Comparison of ENCODE assay signal across 8 cellular contexts in the genomic region with DNA sequence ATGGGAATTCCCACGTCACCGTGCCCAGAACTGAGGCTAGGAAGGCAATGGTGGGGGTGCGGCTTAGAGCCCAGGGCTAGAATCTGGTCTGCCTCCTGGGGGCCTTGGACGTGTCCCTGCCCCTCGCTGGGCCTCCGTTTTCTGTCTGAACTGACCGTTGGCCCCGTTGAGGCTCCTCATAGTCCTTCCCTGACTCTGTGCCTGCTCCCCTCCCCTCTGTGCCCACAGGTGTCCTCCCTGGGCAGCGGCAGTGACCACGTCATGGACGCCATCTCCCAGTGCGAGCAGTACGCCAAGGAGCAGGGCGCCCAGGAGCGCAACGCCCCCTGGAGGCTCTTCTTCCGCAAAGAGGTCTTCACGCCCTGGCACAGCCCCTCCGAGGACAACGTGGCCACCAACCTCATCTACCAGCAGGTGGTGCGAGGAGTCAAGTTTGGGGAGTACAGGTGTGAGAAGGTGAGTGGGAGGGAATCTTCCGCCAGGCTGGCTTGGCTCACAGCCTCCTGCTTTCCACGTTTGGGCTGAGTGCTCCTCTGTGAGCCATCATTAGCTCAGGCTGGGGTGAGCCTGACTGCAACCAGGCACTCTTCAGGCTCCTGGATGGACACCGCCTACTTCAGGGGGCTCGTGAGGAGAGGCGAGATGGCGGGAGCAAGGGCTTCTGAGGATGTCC.
DNase-seq lines count a peak whose midpoint lies in the region; ATAC-seq and TF ChIP-seq lines count a peak whose summit lies in the region.

No MANE protein-coding gene starts in this region.

- H3K9ac ChIP-seq in SK-N-MC (ENCODE audit: insufficient read length): no peak overlapping the region

- ATAC-seq in GM18502 (IDR thresholded peaks at IDR 0.05; ENCODE audit: poor library complexity, unreplicated experiment): no peak

- H3K9me3 ChIP-seq in SK-N-MC (ENCODE audit: low read depth, low read length): no peaks in the 10 kb centered on the region

- in situ Hi-C loops in astrocyte of the spinal cord (cut with HindIII; ENCODE audit: low sequenced_read_pairs): no loop called here

- H3K36me3 ChIP-seq in SK-N-MC (ENCODE audit: insufficient read depth, low read length): no peaks in the 10 kb centered on the region

- peak overlapping the region; percentile 69 for H3K4me3 ChIP-seq in SK-N-MC
- H3K4me3 ChIP-seq in astrocyte of the spinal cord (ENCODE audit: low read depth, low read length): no peak overlapping the region

- peak; percentile 71 for DNase-seq in COR-L47 (lab: John Stamatoyannopoulos, UW)
- peak; percentile 91 for DNase-seq in HPDE6-E6E7 (ENCODE audit: extremely low spot score)
- DNase-seq in SK-N-MC (ENCODE audit: low read depth, low spot score): no peak
- peak; percentile 25 for DNase-seq in astrocyte of the spinal cord (ENCODE audit: low read depth, low spot score)
- DNase-seq in kidney tubule cell (ENCODE audit: low spot score): peak; percentile 83
- peak; percentile 9 for DNase-seq in stimulated activated CD8-positive, alpha-beta memory T cell treated with anti-CD3 and anti-CD28 coated beads, Interleukin-7, amount 100 ng/mL, for 24 hours (ENCODE audit: low read depth)
- DNase-seq in UCSD-AML1 (lab: John Stamatoyannopoulos, UW; ENCODE audit: unreplicated experiment): no peak

- H3K27ac ChIP-seq in SK-N-MC: no peak overlapping the region

- peak; percentile 59 for TF ChIP-seq CTCF in astrocyte of the spinal cord (IDR thresholded peaks at IDR 0.05; ENCODE audit: low read depth, low read length)

Comparison
In these comparisons a context has a peak if more than half of its experiments do, and no peak if none do; other contexts are left out.
1. DNase-seq: peak in COR-L47 (single experiment), HPDE6-E6E7 (single experiment), astrocyte of the spinal cord (single experiment), kidney tubule cell (single experiment) and stimulated activated CD8-positive, alpha-beta memory T cell treated with anti-CD3 and anti-CD28 coated beads, Interleukin-7, amount 100 ng/mL, for 24 hours (single experiment); none in SK-N-MC (single experiment) and UCSD-AML1 (single experiment).